In the genomic region with DNA sequence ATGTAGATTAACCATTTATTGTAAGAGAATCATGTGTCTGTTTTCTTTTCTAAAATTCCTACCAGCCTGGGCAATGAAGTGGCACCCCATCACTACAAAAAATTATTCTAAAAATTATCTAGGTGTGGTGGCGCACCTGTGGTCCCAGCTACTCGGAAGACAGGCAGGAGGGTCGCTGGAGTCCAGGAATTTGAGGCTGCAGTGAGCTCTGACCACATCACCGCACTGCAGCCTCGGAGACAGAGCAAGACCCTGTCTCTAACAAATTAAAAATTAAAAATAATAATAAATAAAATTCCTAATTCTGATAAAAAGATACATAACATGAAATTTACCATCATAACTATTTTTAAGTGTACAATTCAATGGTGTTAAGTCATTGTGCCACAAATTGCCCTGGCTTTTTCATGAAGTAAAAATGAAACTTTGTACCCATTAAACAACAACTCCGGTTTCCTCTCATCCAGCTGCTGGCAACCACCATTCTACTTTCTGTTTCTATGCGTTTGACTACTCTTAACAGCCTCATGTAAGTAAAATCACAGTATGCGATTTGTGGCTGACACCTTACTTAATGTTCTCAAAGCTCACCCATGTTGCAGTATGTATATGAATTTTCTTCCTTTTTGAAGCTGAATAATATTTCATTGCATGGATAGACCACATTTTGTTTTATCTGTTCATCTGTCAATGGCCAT, we compare ENCODE assay signal across 9 cellular contexts. TPM values are rescaled to one million over a fixed set of nuclear protein-coding genes. Genes with fewer than 3 reads are reported as not detected.
DNase-seq lines count a peak whose midpoint lies in the region; ATAC-seq, FAIRE-seq and TF ChIP-seq lines count a peak whose summit lies in the region.
"Had no signal": no experiment of that assay in that cellular context is flagged by ENCODE, and none has a peak within 500 bp of the region (broad histone marks: within the 10 kb centered on the region; RNA-seq: fewer than 3 reads in every experiment).

No MANE protein-coding gene starts in this region.

- no peaks in the 10 kb centered on the region for H3K27me3 Mint-ChIP-seq in activated naive CD8-positive, alpha-beta T cell treated with anti-CD3 and anti-CD28 coated beads for 36 hours

- H3K4me1 ChIP-seq in pancreas: no peaks in the 10 kb centered on the region

- H3K27me3 ChIP-seq in pancreas (no peaks in the 10 kb centered on the region), brain microvascular endothelial cell (replicated peaks) (no peaks in the 10 kb centered on the region)

- FAIRE-seq in pancreas (lab: Jason Lieb, UNC): no peak
- FAIRE-seq: endothelial cell of umbilical vein had no signal

- WGBS in pancreas, 2 donors: 84 to 90% methylated on average over 8 of the region's 8 CpGs

- H3K4me1 Mint-ChIP-seq in activated naive CD8-positive, alpha-beta T cell treated with anti-CD3 and anti-CD28 coated beads for 36 hours: peaks cover 15% of the 10 kb centered on the region

- no peak overlapping the region for H3K27ac ChIP-seq in pancreas
- no peak overlapping the region for H3K27ac ChIP-seq in brain microvascular endothelial cell

- H3K4me3 ChIP-seq in GM12864 (ENCODE audit: low read depth, low read length) (peak overlapping the region; percentile 8; the same call in 1 of the 2 replicates), pancreas (no peak overlapping the region), brain microvascular endothelial cell (ENCODE audit: low read depth, low read length) (no peak overlapping the region)

- no peaks in the 10 kb centered on the region for H3K9me3 ChIP-seq in pancreas

- ATAC-seq in GM19468 (IDR thresholded peaks at IDR 0.05; ENCODE audit: extremely low read depth, unreplicated experiment) (peak; percentile 87), HG03378 (IDR thresholded peaks at IDR 0.05; ENCODE audit: unreplicated experiment) (peak; percentile 99), pancreas (no peak)

- in situ Hi-C loops in G401 (cut with HindIII; ENCODE audit: low sequenced_read_pairs) (no loop called here), brain microvascular endothelial cell (cut with HindIII; ENCODE audit: low pct_ligation_motif_present, low sequenced_read_pairs) (no loop called here)

- intact Hi-C loops in pancreas (cut with DNase I): no loop called here

- H3K27ac Mint-ChIP-seq in activated naive CD8-positive, alpha-beta T cell treated with anti-CD3 and anti-CD28 coated beads for 36 hours: peak overlapping the region; percentile 77

- no peaks in the 10 kb centered on the region for H3K9me3 Mint-ChIP-seq in activated naive CD8-positive, alpha-beta T cell treated with anti-CD3 and anti-CD28 coated beads for 36 hours

- DNase-seq in GM12864 (ENCODE audit: low read depth): peak; percentile 85
- DNase-seq in activated naive CD8-positive, alpha-beta T cell treated with anti-CD3 and anti-CD28 coated beads for 36 hours: peak; percentile 31
- DNase-seq in pancreas: no peak
- no peak for DNase-seq in G401 (ENCODE audit: low spot score)
- DNase-seq in brain microvascular endothelial cell: no peak
- no peak for DNase-seq in middle frontal gyrus (ENCODE audit: extremely low spot score, low spot score)

- no peak for TF ChIP-seq CTCF in GM12864 (IDR thresholded peaks at IDR 0.05; ENCODE audit: low read depth, low read length, missing control alignments)
- no peak for TF ChIP-seq CTCF in pancreas (IDR thresholded peaks at IDR 0.05)
- no peak for TF ChIP-seq CTCF in brain microvascular endothelial cell (IDR thresholded peaks at IDR 0.05; ENCODE audit: low read depth, low read length, missing control alignments)

- no peaks in the 10 kb centered on the region for H3K36me3 Mint-ChIP-seq in activated naive CD8-positive, alpha-beta T cell treated with anti-CD3 and anti-CD28 coated beads for 36 hours

- no peak overlapping the region for H3K4me3 Mint-ChIP-seq in activated naive CD8-positive, alpha-beta T cell treated with anti-CD3 and anti-CD28 coated beads for 36 hours

- H3K36me3 ChIP-seq in pancreas (no peaks in the 10 kb centered on the region), brain microvascular endothelial cell (replicated peaks) (no peaks in the 10 kb centered on the region)

RNA-seq across cellular contexts. Expression of a gene that starts 20.6 kb away (rescaled TPM):
- 1 to 10 TPM; 5.5 to 5.6 TPM for total RNA-seq in activated naive CD8-positive, alpha-beta T cell treated with anti-CD3 and anti-CD28 coated beads for 36 hours
- total RNA-seq in pancreas: 10 to 100 TPM in 1 of 6 donors, 1 to 10 TPM in 5; 4.2 to 10.4 (median 6.0) TPM
- polyA plus RNA-seq in pancreas: 1 to 10 TPM; 2.2 to 3.8 TPM
- total RNA-seq in G401 (2014; rRNA removed; shearing (Covaris generic)): 7.8 and 9.3 TPM in 2 replicates

Comparison
In these comparisons a context has a peak if more than half of its experiments do, and no peak if none do; other contexts are left out.
1. DNase-seq: peak in GM12864 (single experiment) and activated naive CD8-positive, alpha-beta T cell treated with anti-CD3 and anti-CD28 coated beads for 36 hours (single experiment); none in pancreas (0 of 6), G401 (single experiment), brain microvascular endothelial cell (single experiment) and middle frontal gyrus (single experiment).
2. ATAC-seq: peak in GM19468 (single experiment) and HG03378 (single experiment); none in pancreas (0 of 4).